In genomic region chr11:78160557-78160956, GRCh38 we compare ENCODE assay signal across 16 cellular contexts. TPM values are rescaled to one million over a fixed set of nuclear protein-coding genes. Genes with fewer than 3 reads are reported as not detected.
DNase-seq lines count a peak whose midpoint lies in the region; ATAC-seq, FAIRE-seq and TF ChIP-seq lines count a peak whose summit lies in the region.
"Had no signal": no experiment of that assay in that cellular context is flagged by ENCODE, and none has a peak within 500 bp of the region (broad histone marks: within the 10 kb centered on the region; RNA-seq: fewer than 3 reads in every experiment).

No MANE protein-coding gene starts in this region.

- no peaks in the 10 kb centered on the region for H3K27me3 ChIP-seq in K562 (ENCODE audit: control insufficient read depth in 2 of 2, insufficient read depth in 2 of 2, low read length in 2 of 2)
- no peaks in the 10 kb centered on the region for H3K27me3 ChIP-seq in right lobe of liver
- no peaks in the 10 kb centered on the region for H3K27me3 ChIP-seq in vagina
- no peaks in the 10 kb centered on the region for H3K27me3 ChIP-seq in MG63

- DNase-seq in K562 (ENCODE audit: extremely low read depth in 1 of 4, low spot score in 3 of 4) (no peak), right lobe of liver (peak in 2 of 3 donors; percentile 67 to 69), vagina (ENCODE audit: extremely low spot score in 2 of 2) (no peak), NCI-H146 (lab: John Stamatoyannopoulos, UW) (no peak), ACHN (no peak), MG63 (no peak)
- DNase-seq: AML-193; CD4-positive, alpha-beta memory T cell; DMS153; DMS79 treated with DMSO at 0.1 percent for 48 hours; GF-D8; H9 had no signal

- H3K36me3 Mint-ChIP-seq in stimulated activated memory B cell treated with anti-CD40 and anti-IgM and Interleukin-4, amounts not matched to agents 10 μg/mL and 1 μg/mL and 100 μg/mL, for 72 hours, result no peaks in the 10 kb centered on the region
- H3K36me3 Mint-ChIP-seq: CD4-positive, alpha-beta memory T cell had no signal

- H3K9ac ChIP-seq in K562 (ENCODE audit: insufficient read depth in 1 of 2, low read depth in 2 of 2, low read length in 2 of 2), result no peak overlapping the region

- in situ Hi-C loops in K562 (cut with MboI) (no loop called here), ACHN (cut with HindIII; ENCODE audit: low pct_ligation_motif_present, low pct_unique_long_range_greater_than_20kb, low sequenced_read_pairs) (no loop called here)

- BruUV-seq in K562 (replicated peaks; lab: Mats Ljungman, UMichigan), result no TSS peak

- no peaks in the 10 kb centered on the region for H3K27me3 Mint-ChIP-seq in stimulated activated memory B cell treated with anti-CD40 and anti-IgM and Interleukin-4, amounts not matched to agents 10 μg/mL and 1 μg/mL and 100 μg/mL, for 72 hours
- H3K27me3 Mint-ChIP-seq: CD4-positive, alpha-beta memory T cell had no signal

- 9% methylated on average over 1 of the region's 1 CpG for WGBS in K562 (ENCODE audit: insufficient coverage, low coverage, missing lambda C conversion rate)
- 0% methylated on average over 1 of the region's 1 CpG for WGBS in right lobe of liver (ENCODE audit: insufficient coverage, low coverage, low lambda C conversion rate, missing lambda C conversion rate)

- no peak for TF ChIP-seq POLR2A in K562 (conservative IDR thresholded peaks at IDR 0.05)
- TF ChIP-seq POLR2A in right lobe of liver (IDR thresholded peaks at IDR 0.05), result no peak
- no peak for TF ChIP-seq POLR2A in vagina (IDR thresholded peaks at IDR 0.05)

- POLR2A ChIA-PET in K562 (lab: Yijun Ruan, JAX), result interaction anchor here (1.0 to 2.0 kb wide), 2 partner anchors 9 to 11 kb away, joined by 3 to 8 read pairs; no protein-coding TSS in a partner anchor

- no peak overlapping the region for H3K4me2 ChIP-seq in K562 (ENCODE audit: insufficient read depth, low read length)

- no peak for TF ChIP-seq CTCF in K562 (IDR thresholded peaks at IDR 0.05 in 2 of 3, conservative IDR thresholded peaks at IDR 0.05 in 1 of 3; ENCODE audit: insufficient read depth in 2 of 3, low read depth in 1 of 3, low read length in 3 of 3)
- TF ChIP-seq CTCF in right lobe of liver (IDR thresholded peaks at IDR 0.05), result no peak
- no peak for TF ChIP-seq CTCF in vagina (IDR thresholded peaks at IDR 0.05)

- no peak for ATAC-seq in K562
- ATAC-seq in right lobe of liver, result peak; percentile 51 to 69 (median 62)
- no peak for ATAC-seq in stimulated activated memory B cell treated with anti-CD40 and anti-IgM and Interleukin-4, amounts not matched to agents 10 μg/mL and 1 μg/mL and 100 μg/mL, for 72 hours

- no peak overlapping the region for H2AFZ ChIP-seq in K562 (ENCODE audit: low read depth, low read length)

- H3K4me1 Mint-ChIP-seq in stimulated activated memory B cell treated with anti-CD40 and anti-IgM and Interleukin-4, amounts not matched to agents 10 μg/mL and 1 μg/mL and 100 μg/mL, for 72 hours, result no peaks in the 10 kb centered on the region
- H3K4me1 Mint-ChIP-seq: CD4-positive, alpha-beta memory T cell; H9 had no signal

- no peak for TF ChIP-seq RAD21 in K562 (CRISPR knock-in tag; conservative IDR thresholded peaks at IDR 0.05 in 1 of 2, IDR thresholded peaks at IDR 0.05 in 1 of 2)

- peak; percentile 6 for FAIRE-seq in K562 (lab: Jason Lieb, UNC)
- FAIRE-seq: A204.1, H1 had no signal

- H3K27ac ChIP-seq in K562 (ENCODE audit: extremely low read depth, low read depth, low read length) (no peak overlapping the region), right lobe of liver (peak overlapping the region; percentile 34 to 91 (median 60)), vagina (peak overlapping the region; percentile 68)
- H3K27ac ChIP-seq: C4-2B had no signal

- no peaks in the 10 kb centered on the region for H3K36me3 ChIP-seq in K562 (ENCODE audit: control insufficient read depth, insufficient read depth, low read length)
- H3K36me3 ChIP-seq in right lobe of liver, result no peaks in the 10 kb centered on the region
- H3K36me3 ChIP-seq in vagina, result no peaks in the 10 kb centered on the region
- no peaks in the 10 kb centered on the region for H3K36me3 ChIP-seq in MG63

- no peaks in the 10 kb centered on the region for H3K79me2 ChIP-seq in K562 (ENCODE audit: control insufficient read depth, insufficient read depth, low read length)

- intact Hi-C loops in K562 (cut with micrococcal nuclease), result no loop called here
- intact Hi-C loops in right lobe of liver (cut with DNase I), result no loop called here
- intact Hi-C loops in vagina (cut with DNase I), result no loop called here

- H4K20me1 ChIP-seq in K562 (replicated peaks; ENCODE audit: control insufficient read depth, insufficient read depth, low read length), result no peaks in the 10 kb centered on the region

- no peak overlapping the region for H3K4me3 Mint-ChIP-seq in stimulated activated memory B cell treated with anti-CD40 and anti-IgM and Interleukin-4, amounts not matched to agents 10 μg/mL and 1 μg/mL and 100 μg/mL, for 72 hours
- H3K4me3 Mint-ChIP-seq: CD4-positive, alpha-beta memory T cell; H9 had no signal

- H3K4me1 ChIP-seq in K562 (replicated peaks in 1 of 2; ENCODE audit: control insufficient read depth in 2 of 2, insufficient read depth in 2 of 2, low read length in 2 of 2) (no peaks in the 10 kb centered on the region), right lobe of liver (peaks cover 0 to 87% (median 38%) of the 10 kb centered on the region in 4 donors), vagina (peaks cover 25% of the 10 kb centered on the region)

- H3K9me3 ChIP-seq in K562 (replicated peaks; ENCODE audit: control insufficient read depth, insufficient read depth, low read depth, low read length) (no peaks in the 10 kb centered on the region), right lobe of liver (no peaks in the 10 kb centered on the region), vagina (no peaks in the 10 kb centered on the region), MG63 (no peaks in the 10 kb centered on the region; the same call in 1 of the 2 replicates)

- no peak overlapping the region for H3K4me3 ChIP-seq in K562
- no peak overlapping the region for H3K4me3 ChIP-seq in right lobe of liver
- H3K4me3 ChIP-seq in vagina, result no peak overlapping the region
- no peak overlapping the region for H3K4me3 ChIP-seq in MG63

- no peaks in the 10 kb centered on the region for H3K9me3 Mint-ChIP-seq in stimulated activated memory B cell treated with anti-CD40 and anti-IgM and Interleukin-4, amounts not matched to agents 10 μg/mL and 1 μg/mL and 100 μg/mL, for 72 hours
- H3K9me3 Mint-ChIP-seq: CD4-positive, alpha-beta memory T cell; H9 had no signal

- CTCF ChIA-PET in K562 (lab: Yijun Ruan, JAX; ENCODE audit: low intra/inter-chr PET ratio), result no interaction called here

- peak overlapping the region; percentile 2 for H3K27ac Mint-ChIP-seq in stimulated activated memory B cell treated with anti-CD40 and anti-IgM and Interleukin-4, amounts not matched to agents 10 μg/mL and 1 μg/mL and 100 μg/mL, for 72 hours
- H3K27ac Mint-ChIP-seq: CD4-positive, alpha-beta memory T cell had no signal

- H3K9me1 ChIP-seq in K562 (ENCODE audit: control insufficient read depth, insufficient read depth, low read length), result no peaks in the 10 kb centered on the region

- TF ChIP-seq EP300 in K562 (IDR thresholded peaks at IDR 0.05; ENCODE audit: low read length), result no peak

RNA-seq across cellular contexts. Expression of gene ALG8, which starts 21.1 kb away (rescaled TPM):
- 165 and 287 TPM in 2 replicates for total RNA-seq in K562 (2011; cell fraction: chromatin; rRNA removed; ENCODE audit: low replicate concordance)
- total RNA-seq in K562 (2011; cell fraction: nucleolus; rRNA removed), result 180 and 196 TPM in 2 replicates
- total RNA-seq in K562 (2011; cell fraction: nucleoplasm; rRNA removed), result 233 and 248 TPM in 2 replicates
- 59.3 and 59.6 TPM in 2 replicates for total RNA-seq in K562 (2014; rRNA removed)
- total RNA-seq in K562 (2014; rRNA removed; fragmentation: Illumina TruSeq; extraction: Trizol), result 112 and 120 TPM in 2 replicates
- total RNA-seq in K562 (2015; rRNA removed; fragmentation: Illumina TruSeq; extraction: Trizol), result 92.9 and 97.8 TPM in 2 replicates
- total RNA-seq in K562 (2021), result 76.8 and 83.7 TPM in 2 replicates
- polyA plus RNA-seq in K562 (2011; rRNA removed), result 119 and 159 TPM in 2 replicates
- polyA plus RNA-seq in K562 (2011; cell fraction: cytosol; rRNA removed), result 61.4 and 110 TPM in 2 replicates
- 70.2 and 80.7 TPM in 2 replicates for polyA plus RNA-seq in K562 (2011; cell fraction: nucleus; rRNA removed)
- 63.2 and 74.2 TPM in 2 replicates for polyA plus RNA-seq in K562 (2012)
- 105 and 106 TPM in 2 replicates for polyA plus RNA-seq in K562 (2014; fragmentation: Illumina TruSeq; extraction: Trizol)
- polyA plus RNA-seq in K562 (2014; fragmentation: Nextera tagmentation; extraction: Ambion mirVana), result 100 to 1,000 TPM; 176 to 189 TPM
- 68.8 and 91.8 TPM in 2 replicates for polyA plus RNA-seq in K562 (2014; rRNA removed)
- 157 and 185 TPM in 2 replicates for polyA minus RNA-seq in K562 (2011; rRNA and poly(A)+ RNA removed)
- polyA minus RNA-seq in K562 (2011; cell fraction: cytosol; rRNA and poly(A)+ RNA removed), result 34.0 and 66.0 TPM in 2 replicates
- 44.8 and 66.9 TPM in 2 replicates for polyA minus RNA-seq in K562 (2011; cell fraction: nucleus; rRNA and poly(A)+ RNA removed)
- total RNA-seq in right lobe of liver, result 10 to 100 TPM; 22.0 to 38.0 (median 30.3) TPM
- total RNA-seq in vagina, result 20.9 TPM
- 33.6 and 110 TPM in 2 replicates for total RNA-seq in MG63 (2014; rRNA removed; shearing (Covaris generic); ENCODE audit: low replicate concordance)

RNA-seq across cellular contexts. Expression of gene KCTD21, which starts 27.9 kb away (rescaled TPM):
- total RNA-seq in K562 (2011; cell fraction: chromatin; rRNA removed; ENCODE audit: low replicate concordance), result 3.6 and 6.5 TPM in 2 replicates
- total RNA-seq in K562 (2011; cell fraction: nucleolus; rRNA removed), result 3.0 and 4.7 TPM in 2 replicates
- 4.0 and 7.8 TPM in 2 replicates for total RNA-seq in K562 (2011; cell fraction: nucleoplasm; rRNA removed)
- total RNA-seq in K562 (2014; rRNA removed), result 1.5 and 2.1 TPM in 2 replicates
- total RNA-seq in K562 (2014; rRNA removed; fragmentation: Illumina TruSeq; extraction: Trizol), result 1.7 and 1.9 TPM in 2 replicates
- 2.0 and 2.4 TPM in 2 replicates for total RNA-seq in K562 (2015; rRNA removed; fragmentation: Illumina TruSeq; extraction: Trizol)
- 2.2 and 2.4 TPM in 2 replicates for total RNA-seq in K562 (2021)
- 4.2 and 5.4 TPM in 2 replicates for polyA plus RNA-seq in K562 (2011; rRNA removed)
- polyA plus RNA-seq in K562 (2011; cell fraction: cytosol; rRNA removed), result 5.2 and 5.6 TPM in 2 replicates
- polyA plus RNA-seq in K562 (2011; cell fraction: nucleus; rRNA removed), result 1.3 and 2.4 TPM in 2 replicates
- polyA plus RNA-seq in K562 (2012), result 4.1 and 5.4 TPM in 2 replicates
- 3.3 and 4.3 TPM in 2 replicates for polyA plus RNA-seq in K562 (2014; fragmentation: Illumina TruSeq; extraction: Trizol)
- polyA plus RNA-seq in K562 (2014; fragmentation: Nextera tagmentation; extraction: Ambion mirVana), result under 1 TPM; 0.34 to 0.80 TPM
- polyA plus RNA-seq in K562 (2014; rRNA removed), result 1.7 and 1.8 TPM in 2 replicates
- polyA minus RNA-seq in K562 (2011; rRNA and poly(A)+ RNA removed), result 4.0 and 5.1 TPM in 2 replicates
- polyA minus RNA-seq in K562 (2011; cell fraction: cytosol; rRNA and poly(A)+ RNA removed), result 2.1 and 3.5 TPM in 2 replicates
- 1.5 and 2.0 TPM in 2 replicates for polyA minus RNA-seq in K562 (2011; cell fraction: nucleus; rRNA and poly(A)+ RNA removed)
- total RNA-seq in right lobe of liver, result 10 to 100 TPM in 5 of 6 experiments, 1 to 10 TPM in 1; 9.6 to 15.6 (median 11.9) TPM
- total RNA-seq in vagina, result 8.6 TPM
- total RNA-seq in MG63 (2014; rRNA removed; shearing (Covaris generic); ENCODE audit: low replicate concordance), result 1.7 and 4.3 TPM in 2 replicates

RNA-seq across cellular contexts. Expression of gene USP35, which starts 28.2 kb away (rescaled TPM):
- 11.2 and 24.7 TPM in 2 replicates for total RNA-seq in K562 (2011; cell fraction: chromatin; rRNA removed; ENCODE audit: low replicate concordance)
- total RNA-seq in K562 (2011; cell fraction: nucleolus; rRNA removed), result 14.8 and 15.9 TPM in 2 replicates
- total RNA-seq in K562 (2011; cell fraction: nucleoplasm; rRNA removed), result 11.8 and 13.5 TPM in 2 replicates
- 3.3 and 4.8 TPM in 2 replicates for total RNA-seq in K562 (2014; rRNA removed)
- 1.6 and 2.1 TPM in 2 replicates for total RNA-seq in K562 (2014; rRNA removed; fragmentation: Illumina TruSeq; extraction: Trizol)
- 2.4 and 3.3 TPM in 2 replicates for total RNA-seq in K562 (2015; rRNA removed; fragmentation: Illumina TruSeq; extraction: Trizol)
- total RNA-seq in K562 (2021), result 3.8 and 4.1 TPM in 2 replicates
- 3.9 and 4.4 TPM in 2 replicates for polyA plus RNA-seq in K562 (2011; rRNA removed)
- polyA plus RNA-seq in K562 (2011; cell fraction: cytosol; rRNA removed), result 3.2 and 3.9 TPM in 2 replicates
- polyA plus RNA-seq in K562 (2011; cell fraction: nucleus; rRNA removed), result 23.4 and 38.4 TPM in 2 replicates
- polyA plus RNA-seq in K562 (2012), result 3.9 and 6.0 TPM in 2 replicates
- 3.0 and 3.6 TPM in 2 replicates for polyA plus RNA-seq in K562 (2014; fragmentation: Illumina TruSeq; extraction: Trizol)
- polyA plus RNA-seq in K562 (2014; fragmentation: Nextera tagmentation; extraction: Ambion mirVana), result under 1 TPM; 0.01 to 0.07 TPM
- polyA plus RNA-seq in K562 (2014; rRNA removed), result 3.6 and 4.0 TPM in 2 replicates
- polyA minus RNA-seq in K562 (2011; rRNA and poly(A)+ RNA removed), result 1.7 and 1.8 TPM in 2 replicates
- polyA minus RNA-seq in K562 (2011; cell fraction: cytosol; rRNA and poly(A)+ RNA removed), result 1.1 and 3.0 TPM in 2 replicates
- polyA minus RNA-seq in K562 (2011; cell fraction: nucleus; rRNA and poly(A)+ RNA removed), result 6.1 and 7.2 TPM in 2 replicates
- total RNA-seq in right lobe of liver, result 10 to 100 TPM in 1 of 6 experiments, 1 to 10 TPM in 5; 5.3 to 10.1 (median 7.9) TPM
- 11.8 TPM for total RNA-seq in vagina
- 3.9 and 4.5 TPM in 2 replicates for total RNA-seq in MG63 (2014; rRNA removed; shearing (Covaris generic); ENCODE audit: low replicate concordance)

Comparison
In these comparisons a context has a peak if more than half of its experiments do, and no peak if none do; other contexts are left out.
1. ATAC-seq: peak in right lobe of liver (4 of 4); none in K562 (single experiment) and stimulated activated memory B cell treated with anti-CD40 and anti-IgM and Interleukin-4, amounts not matched to agents 10 μg/mL and 1 μg/mL and 100 μg/mL, for 72 hours (single experiment).
2. DNase-seq: peak in right lobe of liver (2 of 3); none in K562 (0 of 4), vagina (0 of 2), NCI-H146 (single experiment), ACHN (single experiment) and MG63 (single experiment).